In the genomic region with DNA sequence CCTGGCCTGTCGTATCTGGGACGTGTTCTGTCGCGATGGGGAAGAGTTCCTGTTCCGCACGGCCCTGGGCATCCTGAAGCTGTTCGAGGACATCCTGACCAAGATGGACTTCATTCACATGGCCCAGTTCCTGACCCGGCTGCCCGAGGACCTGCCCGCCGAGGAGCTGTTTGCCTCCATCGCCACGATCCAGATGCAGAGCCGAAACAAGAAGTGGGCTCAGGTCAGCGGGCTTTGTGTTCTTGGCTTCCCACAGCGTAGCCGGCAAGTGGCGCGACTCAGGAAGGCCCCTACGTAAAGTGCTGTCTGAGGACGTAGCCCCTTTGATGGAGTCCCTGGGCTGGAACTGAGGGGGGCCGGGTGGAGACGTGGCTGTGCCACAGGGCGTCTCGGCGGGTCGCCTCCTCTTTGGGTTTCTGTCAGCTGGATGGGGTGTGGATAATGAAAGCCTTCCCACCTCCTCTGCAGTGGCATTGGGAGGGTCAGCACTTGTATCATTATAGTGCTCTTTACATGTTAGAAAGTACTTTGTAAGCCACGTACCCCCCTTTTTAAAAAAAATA, we compare ENCODE assay signal across 15 cellular contexts. TPM values are rescaled to one million over a fixed set of nuclear protein-coding genes. Genes with fewer than 3 reads are reported as not detected.
DNase-seq lines count a peak whose midpoint lies in the region; ATAC-seq and TF ChIP-seq lines count a peak whose summit lies in the region.
"Had no signal": no experiment of that assay in that cellular context is flagged by ENCODE, and none has a peak within 500 bp of the region (broad histone marks: within the 10 kb centered on the region; RNA-seq: fewer than 3 reads in every experiment).

No MANE protein-coding gene starts in this region.

- H3K27ac ChIP-seq in right cardiac atrium (ENCODE audit: low read length) (no peak overlapping the region), neuronal stem cell (replicated peaks; ENCODE audit: low read length) (no peak overlapping the region), gastroesophageal sphincter (no peak overlapping the region), ovary (no peak overlapping the region)
- H3K27ac ChIP-seq: HL-60 had no signal

- peaks cover 40% of the 10 kb centered on the region for H3K36me3 Mint-ChIP-seq in WTC11

- POLR2A ChIA-PET in WTC11 (lab: Charles Lee), result no interaction called here

- no peak overlapping the region for H2AFZ ChIP-seq in neuronal stem cell (ENCODE audit: low read length)

- no peaks in the 10 kb centered on the region for H3K9me3 Mint-ChIP-seq in WTC11
- H3K9me3 Mint-ChIP-seq: CD4-positive, alpha-beta T cell had no signal

- intact Hi-C loops in left ventricle myocardium superior (cut with micrococcal nuclease) (no loop called here), right cardiac atrium (cut with DNase I) (no loop called here), ovary (cut with DNase I) (no loop called here)

- no peak overlapping the region for H3K4me2 ChIP-seq in neuronal stem cell (ENCODE audit: insufficient read depth, low read length, poor library complexity, severe bottlenecking)

- no peak overlapping the region for H2BK120ac ChIP-seq in neuronal stem cell (ENCODE audit: low read depth, low read length)

- no peak overlapping the region for H3K18ac ChIP-seq in neuronal stem cell (ENCODE audit: low read length)

- no peaks in the 10 kb centered on the region for H3K4me1 ChIP-seq in right cardiac atrium (ENCODE audit: control insufficient read depth, insufficient read depth, low read length)
- peaks cover 5 to 6% of the 10 kb centered on the region in 2 donors for H3K4me1 ChIP-seq in neuronal stem cell (ENCODE audit: control insufficient read depth in 2 of 2, insufficient read depth in 1 of 2, low read depth in 1 of 2, low read length in 2 of 2)
- H3K4me1 ChIP-seq in gastroesophageal sphincter, result no peaks in the 10 kb centered on the region
- H3K4me1 ChIP-seq in ovary (ENCODE audit: insufficient read depth), result no peaks in the 10 kb centered on the region

- H2BK12ac ChIP-seq in neuronal stem cell (ENCODE audit: low read length), result no peak overlapping the region

- H3K4me3 Mint-ChIP-seq in WTC11, result no peak overlapping the region
- H3K4me3 Mint-ChIP-seq: CD4-positive, alpha-beta T cell had no signal

- no peak overlapping the region for H3K4ac ChIP-seq in neuronal stem cell (ENCODE audit: low read length)

- TF ChIP-seq POLR2A in gastroesophageal sphincter (IDR thresholded peaks at IDR 0.05) (no peak), ovary (IDR thresholded peaks at IDR 0.05) (no peak)

- no peak for TF ChIP-seq CTCF in WTC11 (IDR thresholded peaks at IDR 0.05)
- TF ChIP-seq CTCF in gastroesophageal sphincter (IDR thresholded peaks at IDR 0.05), result no peak
- TF ChIP-seq CTCF in ovary (IDR thresholded peaks at IDR 0.05), result no peak

- H2BK5ac ChIP-seq in neuronal stem cell (ENCODE audit: low read length), result no peak overlapping the region

- CTCF ChIA-PET in WTC11 (lab: Charles Lee), result interaction anchor here (0.6 kb wide), 1 partner anchor 18 kb away, joined by 3 read pairs; a partner anchor contains a TSS

- no peak overlapping the region for H4K91ac ChIP-seq in neuronal stem cell (ENCODE audit: low read depth, low read length, poor library complexity)

- ATAC-seq in left ventricle myocardium superior, result no peak
- no peak for ATAC-seq in right cardiac atrium
- no peak for ATAC-seq in WTC11
- ATAC-seq in gastroesophageal sphincter, result no peak

- H3K9me3 ChIP-seq in right cardiac atrium (ENCODE audit: control insufficient read depth, low read length), result no peaks in the 10 kb centered on the region
- peaks cover 0 to 2% of the 10 kb centered on the region in 2 donors for H3K9me3 ChIP-seq in neuronal stem cell (replicated peaks in 1 of 2; ENCODE audit: control insufficient read depth in 2 of 2, insufficient read depth in 1 of 2, low read depth in 1 of 2, low read length in 2 of 2)
- no peaks in the 10 kb centered on the region for H3K9me3 ChIP-seq in gastroesophageal sphincter
- H3K9me3 ChIP-seq in ovary, result no peaks in the 10 kb centered on the region

- DNase-seq in left ventricle myocardium superior (peak; percentile 15), right cardiac atrium (no peak), WTC11 (ENCODE audit: low spot score) (no peak), neuronal stem cell (ENCODE audit: low spot score) (no peak), retina (no peak), ovary (no peak)
- DNase-seq: ACHN; C1 segment of cervical spinal cord; Calu3; CD4-positive, alpha-beta T cell; DMS 273 treated with DMSO at 0.1 percent for 48 hours; GOT3; HCEC 1CT had no signal

- H3K4me3 ChIP-seq in right cardiac atrium (ENCODE audit: low read length) (no peak overlapping the region), neuronal stem cell (ENCODE audit: low read length in 2 of 2) (no peak overlapping the region), gastroesophageal sphincter (no peak overlapping the region), ovary (no peak overlapping the region)

- peak overlapping the region; percentile 53 for H3K9ac ChIP-seq in neuronal stem cell (ENCODE audit: low read depth, low read length, poor library complexity)

- no peak overlapping the region for H3K14ac ChIP-seq in neuronal stem cell (ENCODE audit: low read length)

- peaks cover 35 to 92% of the 10 kb centered on the region in 2 donors for H3K36me3 ChIP-seq in neuronal stem cell (replicated peaks in 1 of 2; ENCODE audit: control insufficient read depth in 2 of 2, insufficient read depth in 2 of 2, low read length in 2 of 2)
- H3K36me3 ChIP-seq in gastroesophageal sphincter, result peaks cover 0 to 98% of the 10 kb centered on the region in 2 donors
- H3K36me3 ChIP-seq in ovary, result no peaks in the 10 kb centered on the region

- no peaks in the 10 kb centered on the region for H3K27me3 ChIP-seq in right cardiac atrium (ENCODE audit: control insufficient read depth, insufficient read depth)
- H3K27me3 ChIP-seq in neuronal stem cell (ENCODE audit: control insufficient read depth in 3 of 3, insufficient read depth in 3 of 3, low read depth in 1 of 3, low read length in 3 of 3), result no peaks in the 10 kb centered on the region
- no peaks in the 10 kb centered on the region for H3K27me3 ChIP-seq in gastroesophageal sphincter
- H3K27me3 ChIP-seq in ovary, result no peaks in the 10 kb centered on the region

- peaks cover 22% of the 10 kb centered on the region for H3K4me1 Mint-ChIP-seq in WTC11

- 85% methylated on average over 28 of the region's 28 CpGs for WGBS in right cardiac atrium
- no CpG with 5 or more reads among the region's 28 CpGs for WGBS in neuronal stem cell (ENCODE audit: extremely low coverage in 2 of 2, insufficient read length in 2 of 2, insufficient replicate concordance in 1 of 2), 2 donors
- 50 to 81% methylated on average over 2 to 5 of the region's 28 CpGs for WGBS in gastroesophageal sphincter (ENCODE audit: low coverage in 1 of 2), 2 donors
- WGBS in ovary, 3 donors, result 84 to 88% (median 88%) methylated on average over 28 of the region's 28 CpGs

- no peak overlapping the region for H2AK5ac ChIP-seq in neuronal stem cell (ENCODE audit: low read depth, low read length)

- no peak overlapping the region for H4K8ac ChIP-seq in neuronal stem cell (ENCODE audit: low read depth, low read length)

- TF ChIP-seq EP300 in gastroesophageal sphincter (IDR thresholded peaks at IDR 0.05), result no peak
- no peak for TF ChIP-seq EP300 in ovary (IDR thresholded peaks at IDR 0.05)

- H3K27ac Mint-ChIP-seq in WTC11, result peak overlapping the region; percentile 60
- H3K27ac Mint-ChIP-seq: CD4-positive, alpha-beta T cell had no signal

- no peaks in the 10 kb centered on the region for H3K27me3 Mint-ChIP-seq in WTC11 (ENCODE audit: low read depth)
- H3K27me3 Mint-ChIP-seq: CD4-positive, alpha-beta T cell had no signal

- H3K79me1 ChIP-seq in neuronal stem cell (ENCODE audit: low read depth, low read length), result peaks cover 2% of the 10 kb centered on the region

- H3K23ac ChIP-seq in neuronal stem cell (ENCODE audit: low read depth, low read length, poor library complexity), result no peak overlapping the region

- no peak overlapping the region for H2BK15ac ChIP-seq in neuronal stem cell (ENCODE audit: low read length)

TF ChIP-seq in WTC11, 78 proteins besides CTCF, POLR2A, EP300 and RAD21 (continues in another document):
- no peak for TF ChIP-seq STAT6 (CRISPR knock-in tag; conservative IDR thresholded peaks at IDR 0.05; ENCODE audit: low read depth)

RNA-seq across cellular contexts. Expression of gene TADA2B, which starts 18.1 kb away (rescaled TPM):
- 34.6 TPM for total RNA-seq in left ventricle myocardium superior
- total RNA-seq in right cardiac atrium, result 10 to 100 TPM; 29.4 to 35.6 (median 31.7) TPM
- 19.7 TPM for polyA plus RNA-seq in right cardiac atrium
- 12.2 to 14.3 TPM (median 13.1 TPM) in 3 replicates for total RNA-seq in WTC11 (2021)
- 9.9 TPM for polyA plus RNA-seq in neuronal stem cell (2013, experiment 1 of 2)
- polyA plus RNA-seq in neuronal stem cell (2013, experiment 2 of 2), result 9.9 TPM
- 10 to 100 TPM; 20.5 to 37.3 (median 28.1) TPM for total RNA-seq in gastroesophageal sphincter
- 10 to 100 TPM; 11.9 to 31.6 (median 26.9) TPM for total RNA-seq in ovary
- 10 to 100 TPM; 18.6 to 20.2 TPM for polyA plus RNA-seq in ovary

RNA-seq across cellular contexts. Expression of gene GRPEL1, which starts 42.7 kb away (rescaled TPM):
- total RNA-seq in left ventricle myocardium superior (62.7 TPM), right cardiac atrium (10 to 100 TPM; 28.2 to 36.8 (median 32.5) TPM), WTC11 (2021) (45.9 to 50.1 TPM (median 50.0 TPM) in 3 replicates), gastroesophageal sphincter (10 to 100 TPM; 14.0 to 32.8 (median 23.9) TPM), ovary (10 to 100 TPM; 11.1 to 37.0 (median 23.3) TPM)
- polyA plus RNA-seq in right cardiac atrium (30.9 TPM), ovary (10 to 100 TPM; 16.6 to 74.8 TPM)
- polyA plus RNA-seq in neuronal stem cell (2013, experiment 1 of 2), result 10.3 TPM
- polyA plus RNA-seq in neuronal stem cell (2013, experiment 2 of 2), result 9.4 TPM
